ENCODE assay signal across 18 cellular contexts in genomic region chr14:23101213-23101970, GRCh38. TPM values are rescaled to one million over a fixed set of nuclear protein-coding genes. Genes with fewer than 3 reads are reported as not detected.
DNase-seq lines count a peak whose midpoint lies in the region; ATAC-seq and TF ChIP-seq lines count a peak whose summit lies in the region.
"Had no signal": no experiment of that assay in that cellular context is flagged by ENCODE, and none has a peak within 500 bp of the region (broad histone marks: within the 10 kb centered on the region; RNA-seq: fewer than 3 reads in every experiment).

No MANE protein-coding gene starts in this region.

- H3K36me3 ChIP-seq in HCT116 (ENCODE audit: control insufficient read depth in 1 of 2, insufficient read depth in 2 of 2, low read length in 2 of 2) (peaks cover 11 to 13% of the 10 kb centered on the region in 2 experiments), WERI-Rb-1 (peaks cover 19% of the 10 kb centered on the region), neutrophil (peaks cover 17% of the 10 kb centered on the region)

- no TSS peak for BruUV-seq in HCT116 (replicated peaks; lab: Mats Ljungman, UMichigan)

- H3K27me3 ChIP-seq in HCT116 (ENCODE audit: insufficient read depth, low read length) (no peaks in the 10 kb centered on the region; the same call in 1 of the 2 replicates), WERI-Rb-1 (ENCODE audit: insufficient read depth, low read depth, severe bottlenecking) (no peaks in the 10 kb centered on the region), neutrophil (no peaks in the 10 kb centered on the region)

- H4K20me1 ChIP-seq in HCT116 (ENCODE audit: insufficient read depth), result no peaks in the 10 kb centered on the region

- peak; percentile 17 for DNase-seq in DMS79 (lab: John Stamatoyannopoulos, UW)
- DNase-seq in DMS79 treated with DMSO at 0.1 percent for 48 hours (lab: John Stamatoyannopoulos, UW), result no peak
- no peak for DNase-seq in HCT116 (ENCODE audit: low read depth, low spot score)
- peak; percentile 83 for DNase-seq in WERI-Rb-1
- no peak for DNase-seq in DMS 273 (lab: John Stamatoyannopoulos, UW; ENCODE audit: unreplicated experiment)
- no peak for DNase-seq in GM10248 (ENCODE audit: extremely low spot score)
- DNase-seq: HFFc6, NCI-H1092 treated with DMSO at 0.1 percent for 48 hours, NCI-H1694 treated with DMSO at 0.1 percent for 48 hours, NCI-H526 treated with DMSO at 0.1 percent for 48 hours, PC-9 had no signal

- ATAC-seq in HCT116 (peak; percentile 25; the same call in 1 of the 2 replicates), HG03432 (IDR thresholded peaks at IDR 0.05; ENCODE audit: unreplicated experiment) (no peak)
- ATAC-seq: GM12878 had no signal

- H3K27ac ChIP-seq in HCT116 (ENCODE audit: low read depth, low read length) (no peak overlapping the region), WERI-Rb-1 (peak overlapping the region; percentile 47; the same call in 1 of the 2 replicates), neutrophil (peak overlapping the region; percentile 55)
- H3K27ac ChIP-seq: 22Rv1, C4-2B, KMS-11, PC-9 had no signal

- H3K9me3 ChIP-seq in HCT116 (ENCODE audit: control insufficient read depth in 1 of 2, insufficient read depth in 1 of 2, low read depth in 1 of 2, low read length in 2 of 2), result no peaks in the 10 kb centered on the region
- no peaks in the 10 kb centered on the region for H3K9me3 ChIP-seq in WERI-Rb-1 (ENCODE audit: severe bottlenecking)
- H3K9me3 ChIP-seq in neutrophil, result no peaks in the 10 kb centered on the region

- H3K4me3 ChIP-seq in HCT116 (replicated peaks in 1 of 2; ENCODE audit: low read depth in 1 of 2, low read length in 2 of 2), result no peak overlapping the region
- no peak overlapping the region for H3K4me3 ChIP-seq in WERI-Rb-1 (ENCODE audit: low read depth, low read length)
- no peak overlapping the region for H3K4me3 ChIP-seq in neutrophil (ENCODE audit: low read depth in 1 of 2, low read length in 1 of 2)
- H3K4me3 ChIP-seq: GM12878, PC-9 had no signal

- no peak overlapping the region for H3K4me2 ChIP-seq in HCT116 (ENCODE audit: low read length)
- H3K4me2 ChIP-seq: KMS-11, PC-9 had no signal

- TF ChIP-seq RAD21 in HCT116 (IDR thresholded peaks at IDR 0.05; ENCODE audit: low read depth), result no peak

- peaks cover 29% of the 10 kb centered on the region for H3K79me2 ChIP-seq in HCT116 (ENCODE audit: insufficient read depth, low read length)

- no peak overlapping the region for H2AFZ ChIP-seq in HCT116 (ENCODE audit: low read depth, low read length, poor library complexity, severe bottlenecking)
- H2AFZ ChIP-seq: PC-9 had no signal

- TF ChIP-seq POLR2A in HCT116 (IDR thresholded peaks at IDR 0.05; ENCODE audit: borderline replicate concordance, extremely low read depth, insufficient read depth, insufficient read length), result no peak

- CTCF ChIA-PET in HCT116 (lab: Charles Lee), result interaction anchor here (1.8 to 1.9 kb wide), 2 partner anchors 19 to 33 kb away, joined by 4 to 7 read pairs; no protein-coding TSS in a partner anchor
- CTCF ChIA-PET in GM10248 (lab: Yijun Ruan, JAX), result interaction anchor here (0.9 to 4.5 kb wide), 5 partner anchors 15 to 279 kb away, joined by 3 to 27 read pairs (median 3); no protein-coding TSS in a partner anchor

- H3K4me1 ChIP-seq in HCT116 (ENCODE audit: control insufficient read depth in 1 of 2, insufficient read depth in 2 of 2, low read length in 2 of 2) (peaks cover 2 to 3% of the 10 kb centered on the region in 2 experiments; a peak in 2 of 4 replicates), neutrophil (ENCODE audit: control insufficient read depth in 1 of 2, insufficient read depth in 1 of 2, low read depth in 1 of 2, low read length in 1 of 2) (peaks cover 28 to 34% of the 10 kb centered on the region in 2 experiments)

- intact Hi-C loops in HCT116 (cut with micrococcal nuclease), result no loop called here

- no peak overlapping the region for H3K9ac ChIP-seq in HCT116 (ENCODE audit: low read length)
- H3K9ac ChIP-seq: KMS-11 had no signal

- TF ChIP-seq CTCF in HCT116 (IDR thresholded peaks at IDR 0.05 in 2 of 3, conservative IDR thresholded peaks at IDR 0.05 in 1 of 3; ENCODE audit: borderline replicate concordance in 1 of 3, insufficient read depth in 1 of 3, low read depth in 2 of 3, low read length in 2 of 3) (no peak), WERI-Rb-1 (IDR thresholded peaks at IDR 0.05; ENCODE audit: low read depth, low read length) (no peak), neutrophil (IDR thresholded peaks at IDR 0.05) (no peak), GM10248 (IDR thresholded peaks at IDR 0.05; ENCODE audit: control extremely low read depth, extremely low read depth, low read depth, missing control alignments) (no peak)

- RAD21 ChIA-PET in HCT116 (lab: Charles Lee; ENCODE audit: low non-redundant PET in 1 of 2, low total read pairs in 2 of 2, uncharacterized antibody in 2 of 2, unreplicated experiment in 2 of 2), result no interaction called here

- no peaks in the 10 kb centered on the region for H3K9me2 ChIP-seq in HCT116 (ENCODE audit: insufficient read depth)

- POLR2A ChIA-PET in HCT116 (lab: Charles Lee), result no interaction called here
- POLR2A ChIA-PET in GM10248 (lab: Yijun Ruan, JAX), result no interaction called here

TF ChIP-seq in HCT116, 20 proteins besides CTCF, POLR2A, EP300 and RAD21:
- no peak for TF ChIP-seq EZH2 (IDR thresholded peaks at IDR 0.05)
- no peak for TF ChIP-seq SP1 (IDR thresholded peaks at IDR 0.05; ENCODE audit: low read depth)
- no peak for TF ChIP-seq EZH2phosphoT487 (IDR thresholded peaks at IDR 0.05; ENCODE audit: borderline replicate concordance)

RNA-seq across cellular contexts. Expression of gene CIROP, which starts 3.4 kb away (rescaled TPM):
- not detected for total RNA-seq in HCT116 (2021; ENCODE audit: unreplicated experiment)
- polyA plus RNA-seq in HCT116 (2012), result not detected in 2 replicates
- total RNA-seq: GM12878, HFFc6, MCF 10A, PC-9 had no signal
- polyA plus RNA-seq: GM12878 had no signal

RNA-seq across cellular contexts. Expression of gene C14orf119, which starts 6.1 kb away (rescaled TPM):
- total RNA-seq in HCT116 (2021; ENCODE audit: unreplicated experiment), result 46.8 TPM
- 46.4 and 55.3 TPM in 2 replicates for polyA plus RNA-seq in HCT116 (2012)

RNA-seq across cellular contexts. Expression of gene ACIN1, which starts 6.5 kb away (rescaled TPM):
- total RNA-seq in HCT116 (2021; ENCODE audit: unreplicated experiment), result 179 TPM
- polyA plus RNA-seq in HCT116 (2012), result 96.6 and 113 TPM in 2 replicates

RNA-seq across cellular contexts. Expression of gene CEBPE, which starts 17.7 kb away (rescaled TPM):
- not detected for total RNA-seq in HCT116 (2021; ENCODE audit: unreplicated experiment)
- not detected in 2 replicates for polyA plus RNA-seq in HCT116 (2012)
- total RNA-seq: HFFc6, MCF 10A, PC-9 had no signal

RNA-seq across cellular contexts. Expression of gene CDH24, which starts 44.1 kb away (rescaled TPM):
- total RNA-seq in HCT116 (2021; ENCODE audit: unreplicated experiment), result 19.3 TPM
- 10.7 and 11.9 TPM in 2 replicates for polyA plus RNA-seq in HCT116 (2012)

Comparison
In these comparisons a context has a peak if more than half of its experiments do, and no peak if none do; other contexts are left out.
1. DNase-seq: peak in DMS79 (single experiment) and WERI-Rb-1 (single experiment); none in DMS79 treated with DMSO at 0.1 percent for 48 hours (single experiment), HCT116 (single experiment), DMS 273 (single experiment) and GM10248 (single experiment).